Comparison of ENCODE assay signal across 8 cellular contexts in the genomic region with DNA sequence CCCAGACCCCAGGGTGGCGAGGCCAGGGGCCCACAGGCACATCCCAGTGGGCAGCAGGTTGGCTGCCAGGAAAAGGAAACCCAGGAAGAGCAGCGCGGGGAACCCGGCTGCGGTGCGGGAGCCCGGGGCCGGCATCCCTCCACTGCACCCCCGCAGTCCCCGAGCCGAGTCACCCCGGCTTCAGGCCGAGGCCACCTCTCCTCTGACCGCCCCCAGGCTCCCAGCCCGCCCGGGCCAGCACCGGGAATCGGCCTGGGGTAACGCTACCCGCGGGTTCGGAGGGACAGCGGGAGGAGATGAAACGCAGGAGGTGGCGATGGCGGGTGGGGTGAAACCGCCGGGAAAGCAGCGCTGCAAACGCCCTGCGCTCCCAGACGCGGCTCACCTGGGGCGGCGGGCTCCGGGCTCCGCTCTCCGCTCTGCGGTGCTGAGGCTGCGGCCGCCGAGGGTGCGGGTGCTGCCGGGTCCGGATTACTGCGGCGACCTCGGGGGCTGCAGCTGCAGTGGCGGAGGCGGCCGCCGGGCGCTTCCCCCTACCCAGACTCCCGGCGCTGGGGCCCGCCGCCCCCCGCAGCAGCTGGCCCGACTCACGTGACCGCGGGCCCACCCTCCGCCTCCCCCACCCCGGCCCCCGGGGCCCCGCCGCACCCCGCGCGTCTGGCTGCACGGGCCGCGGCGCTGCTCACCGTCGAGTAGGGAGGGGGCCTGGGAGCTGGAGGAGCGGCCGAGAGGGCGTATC. TPM values are rescaled to one million over a fixed set of nuclear protein-coding genes. Genes with fewer than 3 reads are reported as not detected.
DNase-seq lines count a peak whose midpoint lies in the region; TF ChIP-seq lines count a peak whose summit lies in the region.

SCRN1 (minus strand) TSS at position 545 of the 739 bp plus-strand sequence. CDS start 20,734 bp downstream, outside the sequence.

- H2BK20ac ChIP-seq in H9 (ENCODE audit: low read depth, low read length, poor library complexity, severe bottlenecking): no peak within 1 kb of the TSS

- TF ChIP-seq CTCF in GM12874 (IDR thresholded peaks at IDR 0.05; ENCODE audit: insufficient read depth, low read depth, low read length) (0 out of 2 replicates have a peak, but pooled peaks have one; percentile 6), H9 (conservative IDR thresholded peaks at IDR 0.05) (peak; percentile 33; the same call in 2 of the 3 replicates), esophagus muscularis mucosa (IDR thresholded peaks at IDR 0.05) (peak in 2 of 3 experiments; percentile 13 to 17)

- H3K79me2 ChIP-seq in H9 (ENCODE audit: insufficient read depth, low read length): peaks cover 14% of the 10 kb centered on the region; the same call in 1 of the 2 replicates

- no peak within 1 kb of the TSS for H4K91ac ChIP-seq in H9 (ENCODE audit: insufficient read length, low read depth, low read length)

- H2AFZ ChIP-seq in H9 (ENCODE audit: low read length): no peak within 1 kb of the TSS

- H3K23me2 ChIP-seq in H9 (ENCODE audit: insufficient read length, low read depth, low read length, poor library complexity, severe bottlenecking): peaks cover 8% of the 10 kb centered on the region

- no peaks in the 10 kb centered on the region for H4K20me1 ChIP-seq in H9 (ENCODE audit: control insufficient read depth, insufficient read depth, insufficient read length)

- no peak within 1 kb of the TSS for H3T11ph ChIP-seq in H9 (ENCODE audit: low read length)

- H3K27me3 ChIP-seq in H9 (ENCODE audit: insufficient read depth, low read length): no peaks in the 10 kb centered on the region
- H3K27me3 ChIP-seq in esophagus muscularis mucosa: no peaks in the 10 kb centered on the region
- H3K27me3 ChIP-seq in mucosa of rectum (ENCODE audit: control insufficient read depth in 2 of 2, insufficient read depth in 2 of 2, low read length in 2 of 2): peaks cover 3 to 6% of the 10 kb centered on the region in 2 donors
- H3K27me3 ChIP-seq in thymus (ENCODE audit: control insufficient read depth, insufficient read depth): no peaks in the 10 kb centered on the region

- peak within 1 kb of the TSS; percentile 82 for H3K9ac ChIP-seq in H9 (ENCODE audit: extremely low read depth, insufficient read length, low read length)
- peak within 1 kb of the TSS; percentile 65 to 80 for H3K9ac ChIP-seq in mucosa of rectum (ENCODE audit: low read depth in 1 of 2, low read length in 2 of 2)

- TF ChIP-seq EP300 in esophagus muscularis mucosa (IDR thresholded peaks at IDR 0.05): no peak

- peak within 1 kb of the TSS; percentile 93 for H3K18ac ChIP-seq in H9 (ENCODE audit: insufficient read length, low read depth, low read length)

- peaks cover 6% of the 10 kb centered on the region; the same call in 1 of the 2 replicates for H3K27me3 Mint-ChIP-seq in H9 (ENCODE audit: low read depth)
- H3K27me3 Mint-ChIP-seq in activated T-cell treated with anti-CD3 and anti-CD28 coated beads, Interleukin-2, amount 50 U/mL, for 24 hours: peaks cover 60% of the 10 kb centered on the region

- no peak within 1 kb of the TSS; the same call in 1 of the 2 replicates for H2BK15ac ChIP-seq in H9 (ENCODE audit: low read depth, low read length)

- H3K79me1 ChIP-seq in H9 (ENCODE audit: insufficient read depth, low read depth, low read length, poor library complexity, severe bottlenecking): peaks cover 3% of the 10 kb centered on the region

- H3K27ac ChIP-seq in H9 (ENCODE audit: insufficient read length, low read depth, low read length): no peak within 1 kb of the TSS
- peak within 1 kb of the TSS; percentile 92 to 97 (median 95) for H3K27ac ChIP-seq in esophagus muscularis mucosa (replicated peaks in 1 of 4)
- H3K27ac ChIP-seq in mucosa of rectum (ENCODE audit: low read depth in 2 of 2, low read length in 2 of 2): peak within 1 kb of the TSS; percentile 66 to 77
- peak within 1 kb of the TSS; percentile 79 for H3K27ac ChIP-seq in thymus (ENCODE audit: low read depth)

- peak within 1 kb of the TSS; percentile 96 for H3K14ac ChIP-seq in H9 (ENCODE audit: insufficient read depth, low read length)

- peak; percentile 63 for DNase-seq in H9
- peak; percentile 54 for DNase-seq in NCI-H1092 (lab: John Stamatoyannopoulos, UW)
- peak; percentile 59 for DNase-seq in activated T-cell treated with anti-CD3 and anti-CD28 coated beads, Interleukin-2, amount 50 U/mL, for 24 hours
- DNase-seq in esophagus muscularis mucosa (ENCODE audit: extremely low spot score): no peak
- no peak for DNase-seq in MV-4-11 (lab: John Stamatoyannopoulos, UW)

- peak within 1 kb of the TSS; percentile 45 for H2BK12ac ChIP-seq in H9 (ENCODE audit: insufficient read length, low read depth, low read length)

- peaks cover 0 to 14% (median 0%) of the 10 kb centered on the region in 3 experiments; a peak in 6 of 7 replicates for H3K36me3 Mint-ChIP-seq in H9 (ENCODE audit: insufficient read depth in 1 of 3, low read depth in 3 of 3)
- no peaks in the 10 kb centered on the region for H3K36me3 Mint-ChIP-seq in activated T-cell treated with anti-CD3 and anti-CD28 coated beads, Interleukin-2, amount 50 U/mL, for 24 hours (ENCODE audit: low read depth)

- peak within 1 kb of the TSS; percentile 91 for H3K4me3 Mint-ChIP-seq in H9
- H3K4me3 Mint-ChIP-seq in activated T-cell treated with anti-CD3 and anti-CD28 coated beads, Interleukin-2, amount 50 U/mL, for 24 hours: peak within 1 kb of the TSS; percentile 74

- peak within 1 kb of the TSS in 2 of 3 experiments; percentile 65 to 98; a peak in 2 of 7 replicates for H3K27ac Mint-ChIP-seq in H9
- peak within 1 kb of the TSS; percentile 59 for H3K27ac Mint-ChIP-seq in activated T-cell treated with anti-CD3 and anti-CD28 coated beads, Interleukin-2, amount 50 U/mL, for 24 hours

- no peak within 1 kb of the TSS for H3K23ac ChIP-seq in H9 (ENCODE audit: insufficient read length, low read depth, low read length)

- H3K4ac ChIP-seq in H9 (ENCODE audit: low read depth, low read length): 0 out of 2 replicates have a peak within 1 kb of the TSS, but pooled peaks have one; percentile 77

- no peak within 1 kb of the TSS for H2AK5ac ChIP-seq in H9 (ENCODE audit: insufficient read length, low read length)

- no peaks in the 10 kb centered on the region for H3K9me3 ChIP-seq in H9 (ENCODE audit: control insufficient read depth, low read depth, low read length)
- H3K9me3 ChIP-seq in esophagus muscularis mucosa: peaks cover 0 to 15% (median 5%) of the 10 kb centered on the region in 4 donors
- no peaks in the 10 kb centered on the region for H3K9me3 ChIP-seq in mucosa of rectum (ENCODE audit: control insufficient read depth in 2 of 2, low read length in 2 of 2)
- H3K9me3 ChIP-seq in thymus (ENCODE audit: control insufficient read depth): no peaks in the 10 kb centered on the region

- peaks cover 13 to 16% of the 10 kb centered on the region in 2 experiments; a peak in 4 of 5 replicates for H3K9me3 Mint-ChIP-seq in H9
- peaks cover 8% of the 10 kb centered on the region for H3K9me3 Mint-ChIP-seq in activated T-cell treated with anti-CD3 and anti-CD28 coated beads, Interleukin-2, amount 50 U/mL, for 24 hours

- no peak within 1 kb of the TSS for H3K56ac ChIP-seq in H9 (ENCODE audit: insufficient read length, low read depth, low read length)

- peak within 1 kb of the TSS; percentile 59 for H3K4me2 ChIP-seq in H9 (ENCODE audit: insufficient read depth, insufficient read length, low read length)

- no peak within 1 kb of the TSS for H2BK120ac ChIP-seq in H9 (ENCODE audit: low read depth, low read length, poor library complexity, severe bottlenecking)

- WGBS in H9 (ENCODE audit: extremely low coverage, insufficient read length, low lambda C conversion rate): no CpG with 5 or more reads among the region's 79 CpGs
- WGBS in esophagus muscularis mucosa: under 1% methylated on average over 32 of the region's 79 CpGs
- under 1% methylated on average over 79 of the region's 79 CpGs for WGBS in thymus

- H3K4me3 ChIP-seq in esophagus muscularis mucosa (peak within 1 kb of the TSS; percentile 79 to 99 (median 97)), mucosa of rectum (ENCODE audit: low read length in 2 of 2) (peak within 1 kb of the TSS; percentile 74 to 87), thymus (ENCODE audit: low read length) (peak within 1 kb of the TSS; percentile 97)

- no peak within 1 kb of the TSS for H4K8ac ChIP-seq in H9 (replicated peaks; ENCODE audit: insufficient read length, low read depth, low read length)

- H3K4me1 Mint-ChIP-seq in H9: peaks cover 16 to 17% of the 10 kb centered on the region in 2 experiments
- H3K4me1 Mint-ChIP-seq in activated T-cell treated with anti-CD3 and anti-CD28 coated beads, Interleukin-2, amount 50 U/mL, for 24 hours (ENCODE audit: low read depth): peaks cover 19% of the 10 kb centered on the region

- H3K36me3 ChIP-seq in esophagus muscularis mucosa: no peaks in the 10 kb centered on the region
- H3K36me3 ChIP-seq in mucosa of rectum (ENCODE audit: control insufficient read depth in 2 of 2, insufficient read depth in 2 of 2, low read length in 2 of 2): no peaks in the 10 kb centered on the region
- H3K36me3 ChIP-seq in thymus (ENCODE audit: control insufficient read depth, insufficient read depth): no peaks in the 10 kb centered on the region

- intact Hi-C loops in esophagus muscularis mucosa (cut with DNase I): loop anchor here (5.0 kb wide), 1 partner anchor 38 kb away; the partner anchor contains the start of genes FKBP14 and PLEKHA8

- H2BK5ac ChIP-seq in H9 (ENCODE audit: insufficient read length, low read length): no peak within 1 kb of the TSS

- H3K4me1 ChIP-seq in H9 (ENCODE audit: insufficient read depth, low read length) (peaks cover 5% of the 10 kb centered on the region; the same call in 1 of the 2 replicates), esophagus muscularis mucosa (peaks cover 8 to 38% (median 28%) of the 10 kb centered on the region in 4 donors), mucosa of rectum (ENCODE audit: control insufficient read depth in 2 of 2, insufficient read depth in 2 of 2, low read length in 2 of 2) (peaks cover 2 to 3% of the 10 kb centered on the region in 2 donors), thymus (ENCODE audit: control insufficient read depth, insufficient read depth, low read length) (peaks cover 9% of the 10 kb centered on the region)

- no peak within 1 kb of the TSS for H4K5ac ChIP-seq in H9 (ENCODE audit: insufficient read length, low read depth, low read length)

- TF ChIP-seq POLR2A in esophagus muscularis mucosa (IDR thresholded peaks at IDR 0.05; ENCODE audit: low read depth): no peak

RNA-seq across cellular contexts. Expression of gene SCRN1, which starts in this region (rescaled TPM):
- total RNA-seq in H9 (2021) (101 and 109 TPM in 2 replicates), esophagus muscularis mucosa (100 to 1,000 TPM in 1 of 4 donors, 10 to 100 TPM in 3; 63.6 to 105 (median 83.8) TPM)
- polyA plus RNA-seq in thymus: 11.6 TPM

Comparison
In these comparisons a context has a peak if more than half of its experiments do, and no peak if none do; other contexts are left out.
1. DNase-seq: peak in H9 (single experiment), NCI-H1092 (single experiment) and activated T-cell treated with anti-CD3 and anti-CD28 coated beads, Interleukin-2, amount 50 U/mL, for 24 hours (single experiment); none in esophagus muscularis mucosa (single experiment) and MV-4-11 (single experiment).
2. Peak in every context shown above with its lines, with median percentiles within 50 percentile points of each other: CTCF ChIP-seq and H3K4me3 ChIP-seq.